Comparison of ENCODE assay signal across 8 cellular contexts in the genomic region with DNA sequence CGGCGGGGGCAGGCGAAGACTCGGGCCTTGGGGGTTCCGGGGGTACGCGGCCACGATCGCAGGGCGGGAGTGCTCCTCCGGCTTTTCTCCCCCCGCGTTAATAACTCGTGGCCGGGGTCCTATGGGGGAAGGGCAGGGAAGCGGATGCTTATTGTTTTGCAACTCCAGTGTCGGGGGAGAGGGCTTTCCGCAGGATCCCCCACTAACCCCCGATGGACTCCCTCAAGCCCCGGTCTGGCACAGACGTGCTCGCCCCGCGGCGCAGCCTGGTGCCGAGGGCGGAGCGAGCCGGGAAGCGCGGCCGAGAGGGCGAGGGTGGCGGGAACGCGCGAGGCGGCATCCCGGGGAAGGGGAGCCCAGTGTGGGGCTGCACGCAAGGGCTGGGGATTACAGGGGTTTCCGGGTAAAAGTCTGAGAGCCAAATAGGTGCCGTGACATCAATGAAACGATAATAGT. TPM values are rescaled to one million over a fixed set of nuclear protein-coding genes. Genes with fewer than 3 reads are reported as not detected.
DNase-seq lines count a peak whose midpoint lies in the region; ATAC-seq and TF ChIP-seq lines count a peak whose summit lies in the region.

No MANE protein-coding gene starts in this region.

- POLR2A ChIA-PET in CD4-positive, alpha-beta memory T cell (lab: Charles Lee; ENCODE audit: partially characterized antibody) = interaction anchor here (0.9 to 1.9 kb wide), 3 partner anchors 43 to 60 kb away, joined by 3 to 11 read pairs (median 4); a partner anchor contains a TSS

- H3K4me3 ChIP-seq in CD4-positive, alpha-beta memory T cell (ENCODE audit: low read length in 2 of 2) = peak overlapping the region; percentile 73 to 81
- peak overlapping the region; percentile 86 for H3K4me3 ChIP-seq in OCI-LY1 (ENCODE audit: low read depth, low read length, poor library complexity, severe bottlenecking)
- peak overlapping the region; percentile 70 for H3K4me3 ChIP-seq in fibroblast of villous mesenchyme (ENCODE audit: low read depth, low read length)
- H3K4me3 ChIP-seq in transverse colon = peak overlapping the region; percentile 64 to 94 (median 79)

- no peaks in the 10 kb centered on the region for H3F3A ChIP-seq in OCI-LY1 (ENCODE audit: insufficient read depth, low read length)

- H3K36me3 Mint-ChIP-seq in CD4-positive, alpha-beta memory T cell = peaks cover 0 to 8% of the 10 kb centered on the region in 2 donors

- peak overlapping the region; percentile 94 for H3K9ac ChIP-seq in OCI-LY1 (ENCODE audit: low read length)

- H3K27me3 ChIP-seq in CD4-positive, alpha-beta memory T cell (ENCODE audit: insufficient read depth, low read length) = no peaks in the 10 kb centered on the region
- H3K27me3 ChIP-seq in OCI-LY1 (ENCODE audit: insufficient read depth, low read length) (no peaks in the 10 kb centered on the region), transverse colon (no peaks in the 10 kb centered on the region)

- no peaks in the 10 kb centered on the region for H3K9me3 Mint-ChIP-seq in CD4-positive, alpha-beta memory T cell

- no peaks in the 10 kb centered on the region for H3K36me3 ChIP-seq in CD4-positive, alpha-beta memory T cell (ENCODE audit: insufficient read depth, low read length)
- H3K36me3 ChIP-seq in OCI-LY1 (ENCODE audit: insufficient read depth, low read length) (no peaks in the 10 kb centered on the region), transverse colon (no peaks in the 10 kb centered on the region)

- no peak for TF ChIP-seq EP300 in transverse colon (IDR thresholded peaks at IDR 0.05; ENCODE audit: low read depth)

- 2% methylated on average over 22 of the region's 43 CpGs; no CpG with 5 or more reads in 1 of the 2 donors for WGBS in transverse colon (ENCODE audit: low coverage in 1 of 2), 2 donors

- no peaks in the 10 kb centered on the region for H4K20me1 ChIP-seq in OCI-LY1 (ENCODE audit: insufficient read depth, low read length)

- no peaks in the 10 kb centered on the region for H3K27me3 Mint-ChIP-seq in CD4-positive, alpha-beta memory T cell

- intact Hi-C loops in CD4-positive, alpha-beta memory T cell (cut with micrococcal nuclease) = loop anchor here (1.0 to 10.0 kb wide), 2 partner anchors 60 to 193 kb away; a partner anchor contains a TSS
- intact Hi-C loops in transverse colon (cut with DNase I; ENCODE audit: low total_unique reads) = loop anchor here (10.0 kb wide), 1 partner anchor 87 kb away; no protein-coding TSS in a partner anchor

- in situ Hi-C loops in transverse colon (cut with MboI; ENCODE audit: low pct_ligation_motif_present in 1 of 4, low pct_unique_long_range_greater_than_20kb in 1 of 4, low sequenced_read_pairs in 3 of 4) = no loop called here

- peaks cover 12% of the 10 kb centered on the region for H3K4me1 ChIP-seq in CD4-positive, alpha-beta memory T cell (ENCODE audit: insufficient read depth, low read length)
- H3K4me1 ChIP-seq in OCI-LY1 (ENCODE audit: insufficient read depth, low read length, severe bottlenecking) (peaks cover 28% of the 10 kb centered on the region), transverse colon (peaks cover 6 to 18% (median 14%) of the 10 kb centered on the region in 4 donors)

- peak overlapping the region; percentile 16 to 91 (median 83) for H3K27ac Mint-ChIP-seq in CD4-positive, alpha-beta memory T cell

- H3K4me2 ChIP-seq in OCI-LY1 (ENCODE audit: low read length) = peak overlapping the region; percentile 81

- peak in 3 of 5 donors; percentile 35 to 43 (median 36) for DNase-seq in CD4-positive, alpha-beta memory T cell
- peak; percentile 9 for DNase-seq in activated T-helper 1 cell treated with Interleukin-2 at 50 U/mL for 16 hours (ENCODE audit: low read depth)
- DNase-seq in fibroblast of villous mesenchyme (ENCODE audit: low read depth) = peak; percentile 28
- DNase-seq in nucleus accumbens (lab: John Stamatoyannopoulos, UW) = peak in 46 of 56 donors; percentile 7 to 82 (median 60)
- DNase-seq in transverse colon = peak; percentile 53

- no peaks in the 10 kb centered on the region for H3K9me2 ChIP-seq in OCI-LY1 (ENCODE audit: low read depth, low read length)

- H3K4me1 Mint-ChIP-seq in CD4-positive, alpha-beta memory T cell = peaks cover 11 to 24% (median 19%) of the 10 kb centered on the region in 4 donors

- H3K27ac ChIP-seq in CD4-positive, alpha-beta memory T cell (ENCODE audit: low read depth, low read length) = no peak overlapping the region
- peak overlapping the region; percentile 79 for H3K27ac ChIP-seq in OCI-LY1 (ENCODE audit: low read depth, low read length, poor library complexity, severe bottlenecking)
- peak overlapping the region; percentile 92 to 97 (median 96) for H3K27ac ChIP-seq in transverse colon

- peak overlapping the region; percentile 7; the same call in 1 of the 2 replicates for H2AFZ ChIP-seq in OCI-LY1 (ENCODE audit: low read length)

- ATAC-seq in HG03342 (IDR thresholded peaks at IDR 0.05; ENCODE audit: unreplicated experiment) = peak; percentile 45

- H3K79me2 ChIP-seq in OCI-LY1 (ENCODE audit: insufficient read depth, low read length) = peaks cover 51% of the 10 kb centered on the region

- H3K4me3 Mint-ChIP-seq in CD4-positive, alpha-beta memory T cell = peak overlapping the region; percentile 91 to 96 (median 93)

- CTCF ChIA-PET in CD4-positive, alpha-beta memory T cell (lab: Charles Lee; ENCODE audit: partially characterized antibody) = interaction anchor here (1.4 to 1.9 kb wide), 6 partner anchors 21 to 435 kb away, joined by 3 to 11 read pairs (median 5); a partner anchor contains a TSS

- TF ChIP-seq POLR2A in GM19193 (IDR thresholded peaks at IDR 0.05; ENCODE audit: extremely low read depth, insufficient read depth, insufficient read length) = peak; percentile 30
- TF ChIP-seq POLR2A in transverse colon (IDR thresholded peaks at IDR 0.05) = no peak

- TF ChIP-seq CTCF in OCI-LY1 (IDR thresholded peaks at IDR 0.05; ENCODE audit: low read length) (no peak), fibroblast of villous mesenchyme (IDR thresholded peaks at IDR 0.05; ENCODE audit: insufficient read depth, low read depth, low read length) (no peak), transverse colon (IDR thresholded peaks at IDR 0.05) (no peak)

- H3K9me3 ChIP-seq in CD4-positive, alpha-beta memory T cell (ENCODE audit: control insufficient read depth in 1 of 2, low read length in 2 of 2) = no peaks in the 10 kb centered on the region
- H3K9me3 ChIP-seq in OCI-LY1 (ENCODE audit: low read length) = no peaks in the 10 kb centered on the region
- no peaks in the 10 kb centered on the region for H3K9me3 ChIP-seq in transverse colon

RNA-seq across cellular contexts. Expression of a gene that starts 0.7 kb away (rescaled TPM):
- total RNA-seq in CD4-positive, alpha-beta memory T cell = 1 to 10 TPM; 2.1 to 2.7 TPM
- 1 to 10 TPM; 5.4 to 5.6 TPM for polyA plus RNA-seq in CD4-positive, alpha-beta memory T cell
- total RNA-seq in fibroblast of villous mesenchyme = 97.6 and 122 TPM in 2 replicates
- total RNA-seq in transverse colon = 10 to 100 TPM; 18.9 to 96.5 (median 69.7) TPM

RNA-seq across cellular contexts. Expression of a gene that starts 59.5 kb away (rescaled TPM):
- 10 to 100 TPM; 63.7 to 67.3 TPM for total RNA-seq in CD4-positive, alpha-beta memory T cell
- polyA plus RNA-seq in CD4-positive, alpha-beta memory T cell = 100 to 1,000 TPM; 137 to 147 TPM
- total RNA-seq in fibroblast of villous mesenchyme (78.3 and 121 TPM in 2 replicates), transverse colon (100 to 1,000 TPM in 3 of 4 donors, 10 to 100 TPM in 1; 28.3 to 180 (median 128) TPM)

Comparison
In these comparisons a context has a peak if more than half of its experiments do, and no peak if none do; other contexts are left out.
1. DNase-seq: peak in every context shown above with its lines; median percentile 60 in nucleus accumbens; 53 in transverse colon; 36 in CD4-positive, alpha-beta memory T cell; 28 in fibroblast of villous mesenchyme; 9 in activated T-helper 1 cell treated with Interleukin-2 at 50 U/mL for 16 hours.
2. RNA of a gene that starts 0.7 kb away (total RNA-seq): 97.6 to 122 TPM in fibroblast of villous mesenchyme and 18.9 to 96.5 TPM in transverse colon; 2.1 to 2.7 TPM in CD4-positive, alpha-beta memory T cell; every median in the first group is over 4 times any median in the second.
3. Peak in every context shown above with its lines, with median percentiles within 50 percentile points of each other: H3K4me3 ChIP-seq.